ENCODE assay signal across 15 cellular contexts in the genomic region with DNA sequence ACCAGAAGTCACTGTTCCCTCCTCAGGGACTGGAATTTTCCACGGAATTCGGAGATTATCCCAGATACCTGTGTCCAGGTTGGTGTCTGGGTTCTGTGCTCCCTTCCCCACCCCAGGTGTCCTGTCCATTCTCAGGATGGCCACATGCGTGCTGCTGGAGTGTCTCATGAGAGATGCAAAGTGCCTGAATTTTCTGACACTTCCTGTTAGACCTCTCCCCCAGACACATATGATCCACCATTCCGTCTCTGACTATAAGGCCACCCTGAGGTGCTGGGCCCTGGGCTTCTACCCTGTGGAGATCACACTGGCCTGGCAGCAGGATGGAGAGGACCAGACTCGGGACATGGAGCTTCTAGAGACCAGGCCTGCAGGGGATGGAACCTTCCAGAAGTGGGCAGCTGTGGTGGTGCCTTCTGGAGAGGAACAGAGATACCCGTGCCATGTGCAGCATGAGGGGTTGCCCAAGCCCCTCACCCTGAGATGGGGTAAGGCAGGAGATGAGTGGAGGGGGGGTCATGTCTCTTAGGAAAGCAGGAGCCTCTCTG. TPM values are rescaled to one million over a fixed set of nuclear protein-coding genes. Genes with fewer than 3 reads are reported as not detected.
DNase-seq lines count a peak whose midpoint lies in the region; ATAC-seq and TF ChIP-seq lines count a peak whose summit lies in the region.
"Had no signal": no experiment of that assay in that cellular context is flagged by ENCODE, and none has a peak within 500 bp of the region (broad histone marks: within the 10 kb centered on the region; RNA-seq: fewer than 3 reads in every experiment).

No MANE protein-coding gene starts in this region.

- DNase-seq in activated naive CD4-positive, alpha-beta T cell treated with anti-CD3 and anti-CD28 coated beads, Interleukin-2, amount 10 ng/mL, durations not matched to agents 7 days and 5 days = no peak
- DNase-seq in activated naive CD4-positive, alpha-beta T cell (lab: John Stamatoyannopoulos, UW) = no peak
- DNase-seq in central memory CD8-positive, alpha-beta T cell (ENCODE audit: low spot score in 2 of 2) = no peak
- DNase-seq in stimulated activated naive B cell treated with anti-CD40 and anti-IgM and Interleukin-4, amounts not matched to agents 10 μg/mL and 1 μg/mL and 100 μg/mL, for 72 hours = no peak
- DNase-seq in COLO668 (lab: John Stamatoyannopoulos, UW; ENCODE audit: unreplicated experiment) = no peak
- DNase-seq: hippocampal formation; kidney glomerular epithelial cell; NCI-H1930; NCI-H446 treated with DMSO at 0.1 percent for 48 hours; nephron progenitor cell; stimulated activated CD4-positive, alpha-beta T cell treated with anti-CD3 and anti-CD28 coated beads, Interleukin-2, amount 100 ng/mL, for 24 hours had no signal

- peak overlapping the region; percentile 91; the same call in 1 of the 2 replicates for H3K9ac ChIP-seq in OCI-LY1 (ENCODE audit: low read length)

- no peaks in the 10 kb centered on the region for H3K9me3 Mint-ChIP-seq in activated naive CD4-positive, alpha-beta T cell treated with anti-CD3 and anti-CD28 coated beads, Interleukin-2, amount 10 ng/mL, durations not matched to agents 7 days and 5 days
- no peaks in the 10 kb centered on the region for H3K9me3 Mint-ChIP-seq in central memory CD8-positive, alpha-beta T cell
- no peaks in the 10 kb centered on the region for H3K9me3 Mint-ChIP-seq in stimulated activated naive B cell treated with anti-CD40 and anti-IgM and Interleukin-4, amounts not matched to agents 10 μg/mL and 1 μg/mL and 100 μg/mL, for 72 hours

- no peaks in the 10 kb centered on the region for H3K79me2 ChIP-seq in OCI-LY1 (ENCODE audit: insufficient read depth, low read length)

- peak overlapping the region; percentile 86 for H3K4me3 Mint-ChIP-seq in activated naive CD4-positive, alpha-beta T cell treated with anti-CD3 and anti-CD28 coated beads, Interleukin-2, amount 10 ng/mL, durations not matched to agents 7 days and 5 days
- H3K4me3 Mint-ChIP-seq in central memory CD8-positive, alpha-beta T cell = peak overlapping the region; percentile 86
- peak overlapping the region; percentile 50 to 93 for H3K4me3 Mint-ChIP-seq in stimulated activated naive B cell treated with anti-CD40 and anti-IgM and Interleukin-4, amounts not matched to agents 10 μg/mL and 1 μg/mL and 100 μg/mL, for 72 hours
- H3K4me3 Mint-ChIP-seq: nephron progenitor cell had no signal

- H3K36me3 Mint-ChIP-seq in activated naive CD4-positive, alpha-beta T cell treated with anti-CD3 and anti-CD28 coated beads, Interleukin-2, amount 10 ng/mL, durations not matched to agents 7 days and 5 days = peaks cover 12% of the 10 kb centered on the region
- H3K36me3 Mint-ChIP-seq in central memory CD8-positive, alpha-beta T cell (ENCODE audit: insufficient read depth) = peaks cover 13% of the 10 kb centered on the region
- H3K36me3 Mint-ChIP-seq in stimulated activated naive B cell treated with anti-CD40 and anti-IgM and Interleukin-4, amounts not matched to agents 10 μg/mL and 1 μg/mL and 100 μg/mL, for 72 hours = peaks cover 7 to 10% of the 10 kb centered on the region in 2 donors

- TF ChIP-seq EP300 in gastroesophageal sphincter (IDR thresholded peaks at IDR 0.05) = no peak

- no peaks in the 10 kb centered on the region for H3K9me3 ChIP-seq in OCI-LY1 (ENCODE audit: low read length)
- no peaks in the 10 kb centered on the region for H3K9me3 ChIP-seq in gastroesophageal sphincter
- H3K9me3 ChIP-seq: ascending aorta had no signal

- no peak for TF ChIP-seq POLR2A in gastroesophageal sphincter (IDR thresholded peaks at IDR 0.05)

- H3K4me3 ChIP-seq in OCI-LY1 (ENCODE audit: low read depth, low read length, poor library complexity, severe bottlenecking) (peak overlapping the region; percentile 93), gastroesophageal sphincter (no peak overlapping the region)

- H3F3A ChIP-seq in OCI-LY1 (ENCODE audit: insufficient read depth, low read length) = no peaks in the 10 kb centered on the region

- no peaks in the 10 kb centered on the region for H4K20me1 ChIP-seq in OCI-LY1 (ENCODE audit: insufficient read depth, low read length)

- H3K4me1 ChIP-seq in OCI-LY1 (ENCODE audit: insufficient read depth, low read length, severe bottlenecking) (peaks cover 31% of the 10 kb centered on the region), gastroesophageal sphincter (no peaks in the 10 kb centered on the region)
- H3K4me1 ChIP-seq: ascending aorta had no signal

- H3K27me3 ChIP-seq in OCI-LY1 (ENCODE audit: insufficient read depth, low read length) = no peaks in the 10 kb centered on the region
- no peaks in the 10 kb centered on the region for H3K27me3 ChIP-seq in gastroesophageal sphincter
- H3K27me3 ChIP-seq: ascending aorta had no signal

- 0 to 45% methylated on average over 1 to 4 of the region's 6 CpGs for WGBS in gastroesophageal sphincter (ENCODE audit: low coverage in 1 of 2), 2 donors

- H3K27me3 Mint-ChIP-seq in activated naive CD4-positive, alpha-beta T cell treated with anti-CD3 and anti-CD28 coated beads, Interleukin-2, amount 10 ng/mL, durations not matched to agents 7 days and 5 days = no peaks in the 10 kb centered on the region
- H3K27me3 Mint-ChIP-seq in central memory CD8-positive, alpha-beta T cell = no peaks in the 10 kb centered on the region
- no peaks in the 10 kb centered on the region for H3K27me3 Mint-ChIP-seq in stimulated activated naive B cell treated with anti-CD40 and anti-IgM and Interleukin-4, amounts not matched to agents 10 μg/mL and 1 μg/mL and 100 μg/mL, for 72 hours

- no peak overlapping the region for H3K27ac ChIP-seq in OCI-LY1 (ENCODE audit: low read depth, low read length, poor library complexity, severe bottlenecking)
- H3K27ac ChIP-seq in gastroesophageal sphincter = no peak overlapping the region

- CTCF ChIA-PET in activated naive CD4-positive, alpha-beta T cell treated with anti-CD3 and anti-CD28 coated beads, Interleukin-2, amount 10 ng/mL, durations not matched to agents 7 days and 5 days (lab: Charles Lee) = interaction anchor here (1.4 kb wide), 1 partner anchor 14 kb away, joined by 3 read pairs; no protein-coding TSS in a partner anchor

- H3K36me3 ChIP-seq in OCI-LY1 (ENCODE audit: insufficient read depth, low read length) (no peaks in the 10 kb centered on the region), gastroesophageal sphincter (no peaks in the 10 kb centered on the region)
- H3K36me3 ChIP-seq: ascending aorta had no signal

- H3K4me2 ChIP-seq in OCI-LY1 (ENCODE audit: low read length) = peak overlapping the region; percentile 83

- no peak for ATAC-seq in central memory CD8-positive, alpha-beta T cell (replicated peaks; ENCODE audit: extremely low read depth, poor library complexity, severe bottlenecking)
- ATAC-seq in stimulated activated naive B cell treated with anti-CD40 and anti-IgM and Interleukin-4, amounts not matched to agents 10 μg/mL and 1 μg/mL and 100 μg/mL, for 72 hours (replicated peaks) = no peak
- ATAC-seq in gastroesophageal sphincter = no peak
- no peak for ATAC-seq in HG03565 (IDR thresholded peaks at IDR 0.05; ENCODE audit: unreplicated experiment)

- H3K4me1 Mint-ChIP-seq in activated naive CD4-positive, alpha-beta T cell treated with anti-CD3 and anti-CD28 coated beads, Interleukin-2, amount 10 ng/mL, durations not matched to agents 7 days and 5 days = peaks cover 40% of the 10 kb centered on the region
- peaks cover 42% of the 10 kb centered on the region for H3K4me1 Mint-ChIP-seq in central memory CD8-positive, alpha-beta T cell
- peaks cover 24 to 52% of the 10 kb centered on the region in 2 donors for H3K4me1 Mint-ChIP-seq in stimulated activated naive B cell treated with anti-CD40 and anti-IgM and Interleukin-4, amounts not matched to agents 10 μg/mL and 1 μg/mL and 100 μg/mL, for 72 hours
- H3K4me1 Mint-ChIP-seq: nephron progenitor cell had no signal

- H3K9me2 ChIP-seq in OCI-LY1 (ENCODE audit: low read depth, low read length) = no peaks in the 10 kb centered on the region

- H3K27ac Mint-ChIP-seq in activated naive CD4-positive, alpha-beta T cell treated with anti-CD3 and anti-CD28 coated beads, Interleukin-2, amount 10 ng/mL, durations not matched to agents 7 days and 5 days = peak overlapping the region; percentile 95
- H3K27ac Mint-ChIP-seq in central memory CD8-positive, alpha-beta T cell (ENCODE audit: low read depth) = no peak overlapping the region
- peak overlapping the region; percentile 86 for H3K27ac Mint-ChIP-seq in stimulated activated naive B cell treated with anti-CD40 and anti-IgM and Interleukin-4, amounts not matched to agents 10 μg/mL and 1 μg/mL and 100 μg/mL, for 72 hours
- H3K27ac Mint-ChIP-seq: nephron progenitor cell had no signal

- no peak overlapping the region for H2AFZ ChIP-seq in OCI-LY1 (ENCODE audit: low read length)

- TF ChIP-seq CTCF in OCI-LY1 (IDR thresholded peaks at IDR 0.05; ENCODE audit: low read length) (no peak), gastroesophageal sphincter (IDR thresholded peaks at IDR 0.05) (no peak)

RNA-seq across cellular contexts. Expression of gene HLA-A, which starts 14.4 kb away (rescaled TPM):
- 100 to 1,000 TPM; 281 to 626 (median 424) TPM for total RNA-seq in gastroesophageal sphincter
